ENCODE assay signal across 10 cellular contexts in the genomic region with DNA sequence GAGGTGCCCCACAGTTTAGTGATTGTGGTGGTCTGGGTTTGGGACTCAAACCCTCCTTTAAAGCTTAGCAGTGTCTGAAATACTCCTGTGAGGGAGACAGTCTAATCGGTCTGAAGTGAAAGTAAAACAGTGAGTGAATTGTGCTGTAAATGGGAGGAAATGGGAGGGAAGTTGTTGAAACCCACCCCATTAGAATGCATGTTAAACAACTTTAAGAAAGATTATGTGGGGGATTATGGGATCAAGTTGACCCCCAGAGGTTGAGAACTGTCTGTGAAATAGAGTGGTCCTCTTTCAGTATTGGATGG.
DNase-seq lines count a peak whose midpoint lies in the region; ATAC-seq and TF ChIP-seq lines count a peak whose summit lies in the region.
"Had no signal": no experiment of that assay in that cellular context is flagged by ENCODE, and none has a peak within 500 bp of the region (broad histone marks: within the 10 kb centered on the region; RNA-seq: fewer than 3 reads in every experiment).

No MANE protein-coding gene starts in this region.

- H3K79me2 ChIP-seq in OCI-LY7 (ENCODE audit: insufficient read depth, low read depth, low read length): no peaks in the 10 kb centered on the region

- H3K9me3 Mint-ChIP-seq in activated CD4-positive, alpha-beta T cell treated with anti-CD3 and anti-CD28 coated beads, Interleukin-2, amount 10 ng/mL, durations not matched to agents 7 days and 5 days: no peaks in the 10 kb centered on the region

- H3K27ac ChIP-seq in OCI-LY7 (ENCODE audit: low read depth, low read length, poor library complexity, severe bottlenecking) (peak overlapping the region; percentile 71), foreskin keratinocyte (peak overlapping the region; percentile 22), thoracic aorta (peak overlapping the region; percentile 84 to 85)
- H3K27ac ChIP-seq: BLaER1 had no signal

- peak; percentile 26 for ATAC-seq in foreskin keratinocyte
- ATAC-seq in thoracic aorta (ENCODE audit: insufficient number of reproducible peaks, low FRiP score, low read depth): no peak
- ATAC-seq in GM18909 (IDR thresholded peaks at IDR 0.05; ENCODE audit: poor library complexity, unreplicated experiment): no peak

- peaks cover 49% of the 10 kb centered on the region for H3K4me1 Mint-ChIP-seq in activated CD4-positive, alpha-beta T cell treated with anti-CD3 and anti-CD28 coated beads, Interleukin-2, amount 10 ng/mL, durations not matched to agents 7 days and 5 days

- H3K4me2 ChIP-seq in OCI-LY7 (ENCODE audit: low read length): peak overlapping the region; percentile 99
- H3K4me2 ChIP-seq: BLaER1 had no signal

- CTCF ChIA-PET in activated CD4-positive, alpha-beta T cell treated with anti-CD3 and anti-CD28 coated beads, Interleukin-2, amount 10 ng/mL, durations not matched to agents 7 days and 5 days (lab: Charles Lee): no interaction called here
- CTCF ChIA-PET in OCI-LY7 (lab: Charles Lee; ENCODE audit: unreplicated experiment): no interaction called here

- no peaks in the 10 kb centered on the region for H4K20me1 ChIP-seq in OCI-LY7 (ENCODE audit: insufficient read depth, low read length)
- H4K20me1 ChIP-seq: BLaER1 had no signal

- no peaks in the 10 kb centered on the region for H3K27me3 Mint-ChIP-seq in activated CD4-positive, alpha-beta T cell treated with anti-CD3 and anti-CD28 coated beads, Interleukin-2, amount 10 ng/mL, durations not matched to agents 7 days and 5 days

- H3K4me3 ChIP-seq in OCI-LY7 (ENCODE audit: low read depth, low read length, poor library complexity, severe bottlenecking) (peak overlapping the region; percentile 71), thoracic aorta (peak overlapping the region; percentile 68)
- H3K4me3 ChIP-seq: BLaER1 had no signal

- intact Hi-C loops in OCI-LY7 (cut with micrococcal nuclease; ENCODE audit: unreplicated experiment): loop anchor here (5.0 kb wide), 2 partner anchors 39 to 66 kb away; partner anchors contain the start of gene ZFY

- no TSS peak for BruUV-seq in OCI-LY7 (replicated peaks; lab: Mats Ljungman, UMichigan)

- POLR2A ChIA-PET in activated CD4-positive, alpha-beta T cell treated with anti-CD3 and anti-CD28 coated beads, Interleukin-2, amount 10 ng/mL, durations not matched to agents 7 days and 5 days (lab: Charles Lee): interaction anchor here (0.7 kb wide), 1 partner anchor 13 kb away, joined by 3 read pairs; no protein-coding TSS in a partner anchor
- POLR2A ChIA-PET in OCI-LY7 (lab: Charles Lee): interaction anchor here (0.7 to 4.2 kb wide), 6 partner anchors 12 to 41 kb away, joined by 3 to 26 read pairs (median 8); no protein-coding TSS in a partner anchor

- H2AFZ ChIP-seq in OCI-LY7 (ENCODE audit: low read length): peak overlapping the region; percentile 91

- H3K27me3 ChIP-seq in foreskin keratinocyte: no peaks in the 10 kb centered on the region
- no peaks in the 10 kb centered on the region for H3K27me3 ChIP-seq in thoracic aorta (replicated peaks; ENCODE audit: insufficient read depth)
- H3K27me3 ChIP-seq: BLaER1 had no signal

- peaks cover 20% of the 10 kb centered on the region for H3K36me3 Mint-ChIP-seq in activated CD4-positive, alpha-beta T cell treated with anti-CD3 and anti-CD28 coated beads, Interleukin-2, amount 10 ng/mL, durations not matched to agents 7 days and 5 days (ENCODE audit: low read depth)

- peak overlapping the region; percentile 78 for H3K4me3 Mint-ChIP-seq in activated CD4-positive, alpha-beta T cell treated with anti-CD3 and anti-CD28 coated beads, Interleukin-2, amount 10 ng/mL, durations not matched to agents 7 days and 5 days

- no peaks in the 10 kb centered on the region for H3K9me2 ChIP-seq in OCI-LY7 (ENCODE audit: insufficient read depth, low read length)

- H3K27ac Mint-ChIP-seq in activated CD4-positive, alpha-beta T cell treated with anti-CD3 and anti-CD28 coated beads, Interleukin-2, amount 10 ng/mL, durations not matched to agents 7 days and 5 days: peak overlapping the region; percentile 87

- DNase-seq in activated CD4-positive, alpha-beta T cell treated with anti-CD3 and anti-CD28 coated beads, Interleukin-2, amount 10 ng/mL, durations not matched to agents 7 days and 5 days: no peak
- DNase-seq in activated CD4-positive, alpha-beta T cell treated with anti-CD3 and anti-CD28 coated beads for 48 hours: no peak
- DNase-seq in OCI-LY7 (ENCODE audit: low spot score) (no peak), foreskin keratinocyte (no peak), thoracic aorta (ENCODE audit: low spot score) (no peak)
- DNase-seq in stimulated activated CD4-positive, alpha-beta T cell treated with anti-CD3 and anti-CD28 coated beads, Interleukin-12 subunit alpha, Interleukin-12 subunit beta, amount 100 ng/mL, for 4 hours: no peak
- DNase-seq in effector CD8-positive, alpha-beta T cell (lab: John Stamatoyannopoulos, UW): no peak
- DNase-seq: mammary epithelial cell had no signal

- H3K36me3 ChIP-seq in OCI-LY7 (ENCODE audit: insufficient read depth, low read length) (no peaks in the 10 kb centered on the region), thoracic aorta (no peaks in the 10 kb centered on the region)
- H3K36me3 ChIP-seq: BLaER1 had no signal

- peaks cover 46% of the 10 kb centered on the region for H3K4me1 ChIP-seq in OCI-LY7 (ENCODE audit: insufficient read depth, low read length, poor library complexity, severe bottlenecking)
- peaks cover 10% of the 10 kb centered on the region for H3K4me1 ChIP-seq in foreskin keratinocyte
- peaks cover 3 to 38% of the 10 kb centered on the region in 2 donors for H3K4me1 ChIP-seq in thoracic aorta (ENCODE audit: control insufficient read depth in 1 of 2, low read depth in 2 of 2)
- H3K4me1 ChIP-seq: BLaER1 had no signal

- TF ChIP-seq CTCF in OCI-LY7 (conservative IDR thresholded peaks at IDR 0.05; ENCODE audit: low read length) (no peak), foreskin keratinocyte (conservative IDR thresholded peaks at IDR 0.05) (no peak), thoracic aorta (IDR thresholded peaks at IDR 0.05) (no peak)

- H3K9me3 ChIP-seq in OCI-LY7 (ENCODE audit: low read length) (no peaks in the 10 kb centered on the region), thoracic aorta (no peaks in the 10 kb centered on the region)
- H3K9me3 ChIP-seq: BLaER1 had no signal

Comparison
In these comparisons a context has a peak if more than half of its experiments do, and no peak if none do; other contexts are left out.
1. H3K27ac ChIP-seq: peak in every context shown above with its lines; median percentile 84 in thoracic aorta; 71 in OCI-LY7; 22 in foreskin keratinocyte.